In the genomic region with DNA sequence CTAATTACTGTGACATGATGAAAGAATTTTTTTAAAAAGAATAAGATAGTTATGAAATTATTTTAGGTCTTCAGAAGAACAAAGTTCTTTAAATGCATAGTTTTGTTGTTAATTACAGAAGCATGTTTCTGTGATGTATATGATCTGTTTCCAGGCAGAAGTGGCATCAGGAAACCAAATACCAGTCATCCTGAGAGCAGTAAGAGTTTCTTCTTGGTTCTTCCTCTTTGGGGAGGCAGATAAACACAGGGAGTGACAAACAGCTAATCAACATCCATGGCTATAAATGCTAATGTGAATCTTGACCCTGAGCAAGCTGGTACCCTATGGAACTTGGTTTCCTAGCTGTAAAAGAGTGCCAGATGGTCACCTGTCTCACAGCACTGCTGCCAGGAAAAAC, we compare ENCODE assay signal across 14 cellular contexts. TPM values are rescaled to one million over a fixed set of nuclear protein-coding genes. Genes with fewer than 3 reads are reported as not detected.
DNase-seq lines count a peak whose midpoint lies in the region; ATAC-seq lines count a peak whose summit lies in the region.
"Had no signal": no experiment of that assay in that cellular context is flagged by ENCODE, and none has a peak within 500 bp of the region (broad histone marks: within the 10 kb centered on the region; RNA-seq: fewer than 3 reads in every experiment).

No MANE protein-coding gene starts in this region.

- CTCF ChIA-PET in activated naive CD4-positive, alpha-beta T cell treated with anti-CD3 and anti-CD28 coated beads for 36 hours (lab: Charles Lee): interaction anchor here (1.1 to 2.0 kb wide), 5 partner anchors 10 to 129 kb away, joined by 3 to 6 read pairs (median 4); a partner anchor contains a TSS

- H3K4me1 Mint-ChIP-seq in activated naive CD4-positive, alpha-beta T cell treated with anti-CD3 and anti-CD28 coated beads for 36 hours (ENCODE audit: low read depth): peaks cover 62% of the 10 kb centered on the region
- H3K4me1 Mint-ChIP-seq in activated T-helper 2 cell treated with anti-CD3 and anti-CD28 coated beads, Interferon-gamma antibody, Interleukin-2, Interleukin-4, amounts not matched to agents 10 μg/mL and 5 μg/mL and 100 μg/mL, durations not matched to agents 14 hours and 24 hours and 36 hours (ENCODE audit: low read depth): peaks cover 40% of the 10 kb centered on the region

- H3K9me3 Mint-ChIP-seq in activated naive CD4-positive, alpha-beta T cell treated with anti-CD3 and anti-CD28 coated beads for 36 hours: no peaks in the 10 kb centered on the region
- H3K9me3 Mint-ChIP-seq in activated T-helper 2 cell treated with anti-CD3 and anti-CD28 coated beads, Interferon-gamma antibody, Interleukin-2, Interleukin-4, amounts not matched to agents 10 μg/mL and 5 μg/mL and 100 μg/mL, durations not matched to agents 14 hours and 24 hours and 36 hours: no peaks in the 10 kb centered on the region
- H3K9me3 Mint-ChIP-seq: activated T-cell treated with anti-CD3 and anti-CD28 coated beads, Interleukin-2, amount 50 U/mL, for 4 hours had no signal

- intact Hi-C loops in activated naive CD4-positive, alpha-beta T cell treated with anti-CD3 and anti-CD28 coated beads for 36 hours (cut with micrococcal nuclease): loop anchor here (1.0 to 2.0 kb wide), 4 partner anchors 14 to 120 kb away; a partner anchor contains a TSS
- intact Hi-C loops in activated T-helper 2 cell treated with anti-CD3 and anti-CD28 coated beads, Interferon-gamma antibody, Interleukin-2, Interleukin-4, amounts not matched to agents 10 μg/mL and 5 μg/mL and 100 μg/mL, durations not matched to agents 14 hours and 24 hours and 36 hours (cut with micrococcal nuclease): loop anchor here (5.0 kb wide), 1 partner anchor 76 kb away; no protein-coding TSS in a partner anchor

- H3K27ac Mint-ChIP-seq in activated naive CD4-positive, alpha-beta T cell treated with anti-CD3 and anti-CD28 coated beads for 36 hours: peak overlapping the region; percentile 81
- peak overlapping the region; percentile 38 for H3K27ac Mint-ChIP-seq in activated T-helper 2 cell treated with anti-CD3 and anti-CD28 coated beads, Interferon-gamma antibody, Interleukin-2, Interleukin-4, amounts not matched to agents 10 μg/mL and 5 μg/mL and 100 μg/mL, durations not matched to agents 14 hours and 24 hours and 36 hours

- ATAC-seq in HG03521 (IDR thresholded peaks at IDR 0.05; ENCODE audit: unreplicated experiment) (peak; percentile 55), GM21576 (IDR thresholded peaks at IDR 0.05; ENCODE audit: unreplicated experiment) (no peak)
- peak; percentile 48 for ATAC-seq in stimulated activated naive CD8-positive, alpha-beta T cell treated with anti-CD3 and anti-CD28 coated beads, Interleukin-15, Interleukin-2, amounts not matched to agents 100 U/mL and 50 U/mL, for 24 hours
- ATAC-seq: right lobe of liver had no signal

- DNase-seq in activated naive CD4-positive, alpha-beta T cell treated with anti-CD3 and anti-CD28 coated beads for 36 hours: peak; percentile 34
- DNase-seq in activated naive CD4-positive, alpha-beta T cell (lab: John Stamatoyannopoulos, UW): no peak
- no peak for DNase-seq in activated T-helper 2 cell treated with anti-CD3 and anti-CD28 coated beads, Interferon-gamma antibody, Interleukin-2, Interleukin-4, amounts not matched to agents 10 μg/mL and 5 μg/mL and 100 μg/mL, durations not matched to agents 14 hours and 24 hours and 36 hours (ENCODE audit: low spot score)
- DNase-seq in stimulated activated naive CD8-positive, alpha-beta T cell treated with anti-CD3 and anti-CD28 coated beads, Interleukin-15, Interleukin-2, amounts not matched to agents 100 U/mL and 50 U/mL, for 24 hours: no peak
- no peak for DNase-seq in midbrain (lab: John Stamatoyannopoulos, UW)
- no peak for DNase-seq in stimulated activated CD4-positive, alpha-beta T cell treated with anti-CD3 and anti-CD28 coated beads, Interleukin-4, amount 100 ng/mL, for 24 hours
- DNase-seq: activated CD4-positive, CD25-positive, alpha-beta regulatory T cell treated with anti-CD3 and anti-CD28 coated beads, Interleukin-2, amount 50 U/mL, for 72 hours; activated T-cell treated with anti-CD3 and anti-CD28 coated beads, Interleukin-2, amount 50 U/mL, for 4 hours; GF-D8; MG63; right lobe of liver; SHP77 treated with DMSO at 0.1 percent for 48 hours had no signal

- H3K27me3 Mint-ChIP-seq in activated naive CD4-positive, alpha-beta T cell treated with anti-CD3 and anti-CD28 coated beads for 36 hours (ENCODE audit: low read depth): no peaks in the 10 kb centered on the region
- H3K27me3 Mint-ChIP-seq in activated T-helper 2 cell treated with anti-CD3 and anti-CD28 coated beads, Interferon-gamma antibody, Interleukin-2, Interleukin-4, amounts not matched to agents 10 μg/mL and 5 μg/mL and 100 μg/mL, durations not matched to agents 14 hours and 24 hours and 36 hours (ENCODE audit: low read depth): no peaks in the 10 kb centered on the region

- H3K36me3 Mint-ChIP-seq in activated naive CD4-positive, alpha-beta T cell treated with anti-CD3 and anti-CD28 coated beads for 36 hours (ENCODE audit: low read depth): peaks cover 57% of the 10 kb centered on the region
- H3K36me3 Mint-ChIP-seq in activated T-helper 2 cell treated with anti-CD3 and anti-CD28 coated beads, Interferon-gamma antibody, Interleukin-2, Interleukin-4, amounts not matched to agents 10 μg/mL and 5 μg/mL and 100 μg/mL, durations not matched to agents 14 hours and 24 hours and 36 hours (ENCODE audit: low read depth): peaks cover 89% of the 10 kb centered on the region

- H3K4me3 Mint-ChIP-seq in activated naive CD4-positive, alpha-beta T cell treated with anti-CD3 and anti-CD28 coated beads for 36 hours: no peak overlapping the region
- H3K4me3 Mint-ChIP-seq in activated T-helper 2 cell treated with anti-CD3 and anti-CD28 coated beads, Interferon-gamma antibody, Interleukin-2, Interleukin-4, amounts not matched to agents 10 μg/mL and 5 μg/mL and 100 μg/mL, durations not matched to agents 14 hours and 24 hours and 36 hours (ENCODE audit: low read depth): no peak overlapping the region
- H3K4me3 Mint-ChIP-seq: activated T-cell treated with anti-CD3 and anti-CD28 coated beads, Interleukin-2, amount 50 U/mL, for 4 hours had no signal

RNA-seq across cellular contexts. Expression of a gene that starts 29.2 kb away (rescaled TPM):
- total RNA-seq in activated naive CD4-positive, alpha-beta T cell treated with anti-CD3 and anti-CD28 coated beads for 36 hours: 100 to 1,000 TPM; 167 TPM
- 281 and 287 TPM in 2 replicates for total RNA-seq in activated T-helper 2 cell treated with anti-CD3 and anti-CD28 coated beads, Interferon-gamma antibody, Interleukin-2, Interleukin-4, amounts not matched to agents 10 μg/mL and 5 μg/mL and 100 μg/mL, durations not matched to agents 14 hours and 24 hours and 36 hours
